ENCODE assay signal across 27 cellular contexts in genomic region chr16:3783516-3783915, GRCh38.
"Had no signal": no experiment of that assay in that cellular context is flagged by ENCODE, and none has a peak within 500 bp of the region (broad histone marks: within the 10 kb centered on the region; RNA-seq: fewer than 3 reads in every experiment).

No MANE protein-coding gene starts in this region.

- H2AFZ ChIP-seq: hepatocyte had no signal

- H3K4me3 ChIP-seq: hepatocyte, lung, pancreas, psoas muscle, spleen, stomach had no signal

- H3K4me1 Mint-ChIP-seq: nephron had no signal

- FAIRE-seq: endothelial cell of umbilical vein, pancreas, urothelium cell line had no signal

- H3K4me3 Mint-ChIP-seq: dendritic cell treated with granulocyte-macrophage colony-stimulating factor and Interleukin-4, amounts not matched to agents 40 ng/mL and 50 ng/mL, for 4 days; effector memory CD8-positive, alpha-beta T cell; naive B cell; nephron; type B pancreatic cell had no signal

- H3K36me3 Mint-ChIP-seq: naive B cell had no signal

- H3K27ac ChIP-seq: foreskin keratinocyte, hepatocyte, pancreas, psoas muscle, spleen, stomach had no signal

- H3K4me2 ChIP-seq: hepatocyte had no signal

- H3K27me3 ChIP-seq: foreskin keratinocyte, hepatocyte, pancreas, spleen, stomach had no signal

- ATAC-seq: effector memory CD8-positive, alpha-beta T cell; foreskin keratinocyte; left colon; left ventricle myocardium superior; pancreas; psoas muscle; sciatic nerve had no signal

- DNase-seq: effector memory CD8-positive, alpha-beta T cell; erythroblast; foreskin keratinocyte; head of caudate nucleus; left colon; left ventricle myocardium superior; mesenchymal stem cell; naive B cell; occipital lobe; pancreas; psoas muscle; retina; spleen; stimulated activated CD4-positive, alpha-beta T cell treated with anti-CD3 and anti-CD28 coated beads, Interleukin-15, amount 100 ng/mL, for 24 hours; stimulated activated CD4-positive, alpha-beta T cell treated with anti-CD3 and anti-CD28 coated beads, Interleukin-1b, Interleukin-23, amount 100 ng/mL, for 48 hours; stimulated activated CD4-positive, alpha-beta T cell treated with anti-CD3 and anti-CD28 coated beads, Interleukin-4, amount 100 ng/mL, for 24 hours; stimulated activated naive CD4-positive, alpha-beta T cell; stomach; substantia nigra had no signal

- H3K27ac Mint-ChIP-seq: dendritic cell treated with granulocyte-macrophage colony-stimulating factor and Interleukin-4, amounts not matched to agents 40 ng/mL and 50 ng/mL, for 4 days; nephron; type B pancreatic cell had no signal

- H3K9me3 ChIP-seq: pancreas, psoas muscle, spleen, stomach had no signal

- H3K4me1 ChIP-seq: foreskin keratinocyte, pancreas, psoas muscle, stomach had no signal

- H3K9me3 Mint-ChIP-seq: dendritic cell treated with granulocyte-macrophage colony-stimulating factor and Interleukin-4, amounts not matched to agents 40 ng/mL and 50 ng/mL, for 4 days; effector memory CD8-positive, alpha-beta T cell; naive B cell; nephron; type B pancreatic cell had no signal

- H3K27me3 Mint-ChIP-seq: dendritic cell treated with granulocyte-macrophage colony-stimulating factor and Interleukin-4, amounts not matched to agents 40 ng/mL and 50 ng/mL, for 4 days; effector memory CD8-positive, alpha-beta T cell; naive B cell; type B pancreatic cell had no signal
